In the genomic region with DNA sequence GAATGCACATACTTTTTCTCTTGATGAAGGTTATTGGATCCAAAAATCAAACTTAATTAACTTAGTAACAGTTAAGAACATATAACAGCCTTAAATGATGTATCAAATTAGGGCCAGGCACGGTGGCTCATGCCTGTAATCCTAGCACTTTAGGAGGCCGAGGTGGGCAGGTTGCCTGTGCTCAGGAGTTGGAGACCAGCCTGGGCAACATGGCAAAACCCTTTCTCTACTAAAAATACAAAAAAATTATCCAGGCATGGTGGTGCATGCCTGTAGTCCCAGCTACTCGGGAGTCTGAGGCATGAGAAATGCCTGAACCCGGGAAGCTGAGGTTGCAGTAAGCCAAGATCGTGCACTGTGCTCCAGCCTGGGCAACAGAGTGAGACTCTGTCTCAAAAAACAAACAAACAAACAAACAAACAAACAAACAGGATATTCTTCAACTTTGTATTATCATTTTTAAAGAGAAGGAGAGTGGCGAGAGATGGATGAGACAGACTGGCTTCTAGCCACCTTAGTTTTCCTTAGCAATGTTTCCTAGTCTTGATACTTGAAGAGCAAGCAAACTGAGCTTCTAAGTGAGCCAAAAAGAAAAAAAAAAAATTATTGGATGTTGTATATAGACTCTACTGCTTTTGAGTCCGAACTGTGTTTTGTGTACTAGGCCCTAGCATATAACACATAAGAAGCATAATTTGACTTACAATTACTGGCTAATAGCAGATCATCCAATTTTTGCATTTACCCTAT, we compare ENCODE assay signal across 1 cellular context.
TF ChIP-seq lines count a peak whose summit lies in the region.

No MANE protein-coding gene starts in this region.

TF ChIP-seq in IMR-90, 13 proteins besides CTCF, POLR2A, EP300 and RAD21 (continued from another document):
- TF ChIP-seq, protein P1, sequence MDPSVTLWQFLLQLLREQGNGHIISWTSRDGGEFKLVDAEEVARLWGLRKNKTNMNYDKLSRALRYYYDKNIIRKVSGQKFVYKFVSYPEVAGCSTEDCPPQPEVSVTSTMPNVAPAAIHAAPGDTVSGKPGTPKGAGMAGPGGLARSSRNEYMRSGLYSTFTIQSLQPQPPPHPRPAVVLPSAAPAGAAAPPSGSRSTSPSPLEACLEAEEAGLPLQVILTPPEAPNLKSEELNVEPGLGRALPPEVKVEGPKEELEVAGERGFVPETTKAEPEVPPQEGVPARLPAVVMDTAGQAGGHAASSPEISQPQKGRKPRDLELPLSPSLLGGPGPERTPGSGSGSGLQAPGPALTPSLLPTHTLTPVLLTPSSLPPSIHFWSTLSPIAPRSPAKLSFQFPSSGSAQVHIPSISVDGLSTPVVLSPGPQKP (IDR thresholded peaks at IDR 0.05; ENCODE audit: borderline replicate concordance, low read depth, low read length), result no peak
- no peak for TF ChIP-seq NFE2L2 (IDR thresholded peaks at IDR 0.05; ENCODE audit: low read depth, low read length)
- TF ChIP-seq SMC3 (IDR thresholded peaks at IDR 0.05; ENCODE audit: low read depth, low read length), result no peak
- no peak for TF ChIP-seq CEBPB (IDR thresholded peaks at IDR 0.05; ENCODE audit: low read depth, low read length)
- TF ChIP-seq CHD1 (IDR thresholded peaks at IDR 0.05; ENCODE audit: low read depth, low read length), result no peak
- TF ChIP-seq MAZ (IDR thresholded peaks at IDR 0.05; ENCODE audit: borderline replicate concordance, low read depth, low read length), result no peak
- TF ChIP-seq MAFK (IDR thresholded peaks at IDR 0.05; ENCODE audit: low read depth, low read length), result no peak
- no peak for TF ChIP-seq MXI1 (IDR thresholded peaks at IDR 0.05; ENCODE audit: borderline replicate concordance, low read depth, low read length)
- no peak for TF ChIP-seq USF2 (IDR thresholded peaks at IDR 0.05; ENCODE audit: low read depth, low read length)
- TF ChIP-seq FOS (IDR thresholded peaks at IDR 0.05; ENCODE audit: low read depth, low read length), result no peak
